Comparison of ENCODE assay signal across 10 cellular contexts in genomic region chr14:68144051-68144681, GRCh38.
A peak's percentile ranks its signal among the peaks of the same experiment; 100 is the strongest.
DNase-seq lines count a peak whose midpoint lies in the region; ATAC-seq, FAIRE-seq and TF ChIP-seq lines count a peak whose summit lies in the region.
"Had no signal": no experiment of that assay in that cellular context is flagged by ENCODE, and none has a peak within 500 bp of the region (broad histone marks: within the 10 kb centered on the region; RNA-seq: fewer than 3 reads in every experiment).

No MANE protein-coding gene starts in this region.

- H4K91ac ChIP-seq in IMR-90 (ENCODE audit: insufficient read depth, low read depth, low read length), result peak overlapping the region; percentile 25; the same call in 1 of the 2 replicates

- no TSS peak for BruUV-seq in IMR-90 (replicated peaks; lab: Mats Ljungman, UMichigan)
- no TSS peak for BruUV-seq in mammary epithelial cell (replicated peaks; lab: Mats Ljungman, UMichigan)
- no TSS peak for BruUV-seq in HepG2 (replicated peaks; lab: Mats Ljungman, UMichigan)

- no CpG with 5 or more reads among the region's 3 CpGs for WGBS in IMR-90 (ENCODE audit: extremely low coverage in 2 of 2, insufficient read length in 1 of 2), 2 experiments
- WGBS in mammary epithelial cell (ENCODE audit: low coverage, missing lambda C conversion rate), result 34% methylated on average over 3 of the region's 3 CpGs
- WGBS in HepG2 (ENCODE audit: low lambda C conversion rate), result 72% methylated on average over 3 of the region's 3 CpGs
- 64 to 80% (median 74%) methylated on average over 3 of the region's 3 CpGs for WGBS in stomach, 5 donors

- H4K20me1 ChIP-seq in IMR-90 (ENCODE audit: insufficient read depth, low read length), result no peaks in the 10 kb centered on the region
- no peaks in the 10 kb centered on the region for H4K20me1 ChIP-seq in mammary epithelial cell (ENCODE audit: insufficient read depth, low read length)
- no peaks in the 10 kb centered on the region for H4K20me1 ChIP-seq in HepG2 (ENCODE audit: insufficient read depth, low read length)

- no peak overlapping the region for H2AFZ ChIP-seq in IMR-90 (replicated peaks; ENCODE audit: low read length, poor library complexity)
- H2AFZ ChIP-seq in mammary epithelial cell (ENCODE audit: low read depth, low read length), result peak overlapping the region; percentile 71
- no peak overlapping the region for H2AFZ ChIP-seq in HepG2 (ENCODE audit: low read length)

- TF ChIP-seq POLR2A in IMR-90 (IDR thresholded peaks at IDR 0.05; ENCODE audit: low read depth, low read length) (no peak), HepG2 (IDR thresholded peaks at IDR 0.05; ENCODE audit: insufficient read depth in 1 of 2, low read depth in 2 of 2, low read length in 2 of 2) (no peak), stomach (IDR thresholded peaks at IDR 0.05) (no peak)

- FAIRE-seq in HepG2 (lab: Jason Lieb, UNC), result peak; percentile 54
- FAIRE-seq: TTC549 had no signal

- H2BK120ac ChIP-seq in IMR-90 (ENCODE audit: low read depth, low read length), result peak overlapping the region; percentile 35

- TF ChIP-seq RAD21 in IMR-90 (IDR thresholded peaks at IDR 0.05; ENCODE audit: low read length) (no peak), HepG2 (CRISPR knock-in tag; IDR thresholded peaks at IDR 0.05) (no peak)

- H3K56ac ChIP-seq in IMR-90 (ENCODE audit: extremely low read depth, insufficient read depth, low read length), result no peak overlapping the region

- 0 out of 2 replicates have a peak overlapping the region, but pooled peaks have one; percentile 53 for H3K4ac ChIP-seq in IMR-90 (ENCODE audit: low read depth, low read length)

- CTCF ChIA-PET in IMR-90 (lab: Yijun Ruan, JAX) (no interaction called here), mammary epithelial cell (lab: Charles Lee; ENCODE audit: low non-redundant PET) (no interaction called here), HepG2 (lab: Yijun Ruan, JAX; ENCODE audit: low intra/inter-chr PET ratio, low total read pairs) (no interaction called here)

- H3K9ac ChIP-seq in IMR-90 (ENCODE audit: low read depth, low read length) (no peak overlapping the region), mammary epithelial cell (ENCODE audit: insufficient read depth, low read length) (no peak overlapping the region), HepG2 (ENCODE audit: insufficient read depth, low read depth, low read length) (no peak overlapping the region)

- peaks cover 23% of the 10 kb centered on the region for H3K4me1 ChIP-seq in IMR-90 (ENCODE audit: control insufficient read depth, insufficient read depth, low read length)
- peaks cover 84% of the 10 kb centered on the region for H3K4me1 ChIP-seq in mammary epithelial cell (ENCODE audit: insufficient read depth, low read length)
- peaks cover 37% of the 10 kb centered on the region for H3K4me1 ChIP-seq in HepG2 (ENCODE audit: insufficient read depth, low read length)
- H3K4me1 ChIP-seq in stomach, result peaks cover 16 to 72% (median 60%) of the 10 kb centered on the region in 4 donors

- H3K9me1 ChIP-seq in IMR-90 (ENCODE audit: insufficient read depth, low read length), result peaks cover 11% of the 10 kb centered on the region

- POLR2A ChIA-PET in IMR-90 (lab: Charles Lee; ENCODE audit: unreplicated experiment) (no interaction called here), HepG2 (lab: Yijun Ruan, JAX) (interaction anchor here (1.1 kb wide), 1 partner anchor 29 kb away, joined by 4 read pairs; no protein-coding TSS in a partner anchor)

- H2BK15ac ChIP-seq in IMR-90 (ENCODE audit: low read depth, low read length), result peak overlapping the region; percentile 62; the same call in 2 of the 3 replicates

- TF ChIP-seq EP300 in HepG2 (IDR thresholded peaks at IDR 0.05; ENCODE audit: low read depth in 2 of 2, low read length in 2 of 2), result no peak
- TF ChIP-seq EP300 in HepG2 (CRISPR knock-in tag; IDR thresholded peaks at IDR 0.05; ENCODE audit: borderline replicate concordance), result no peak
- peak; percentile 68 for TF ChIP-seq EP300 in stomach (IDR thresholded peaks at IDR 0.05)

- H3K23ac ChIP-seq in IMR-90 (ENCODE audit: low read depth, low read length), result peak overlapping the region; percentile 31; the same call in 1 of the 2 replicates

- TF ChIP-seq CTCF in IMR-90 (conservative IDR thresholded peaks at IDR 0.05; ENCODE audit: low read depth, low read length) (no peak), mammary epithelial cell (conservative IDR thresholded peaks at IDR 0.05 in 1 of 2, IDR thresholded peaks at IDR 0.05 in 1 of 2; ENCODE audit: extremely low read depth in 1 of 2, insufficient read depth in 1 of 2, low read depth in 1 of 2, low read length in 2 of 2) (no peak), HepG2 (CRISPR knock-in tag; IDR thresholded peaks at IDR 0.05) (no peak), stomach (IDR thresholded peaks at IDR 0.05) (no peak)

- dilution Hi-C loops in IMR-90 (cut with HindIII; ENCODE audit: low sequenced_read_pairs, unreplicated experiment) (no loop called here), mammary epithelial cell (cut with HindIII; ENCODE audit: low sequenced_read_pairs) (no loop called here)

- no peaks in the 10 kb centered on the region for H3K36me3 ChIP-seq in IMR-90 (ENCODE audit: control insufficient read depth, insufficient read depth, low read length)
- H3K36me3 ChIP-seq in mammary epithelial cell (ENCODE audit: insufficient read depth, low read length), result no peaks in the 10 kb centered on the region
- H3K36me3 ChIP-seq in HepG2 (replicated peaks in 1 of 2; ENCODE audit: control insufficient read depth in 1 of 2, insufficient read depth in 2 of 2, low read length in 2 of 2), result no peaks in the 10 kb centered on the region
- no peaks in the 10 kb centered on the region for H3K36me3 ChIP-seq in stomach

- in situ Hi-C loops in IMR-90 (cut with MboI; ENCODE audit: low sequenced_read_pairs), result no loop called here
- in situ Hi-C loops in mammary epithelial cell (cut with MboI; ENCODE audit: low sequenced_read_pairs in 2 of 2), result no loop called here
- in situ Hi-C loops in HepG2 (cut with HindIII; ENCODE audit: extremely low pct_ligation_motif_present, low pct_unique_long_range_greater_than_20kb), result no loop called here

- H3K14ac ChIP-seq in IMR-90 (replicated peaks; ENCODE audit: low read depth, low read length), result peak overlapping the region; percentile 42; the same call in 1 of the 2 replicates

- H3K4me2 ChIP-seq in IMR-90 (ENCODE audit: low read depth, low read length), result no peak overlapping the region
- H3K4me2 ChIP-seq in mammary epithelial cell (ENCODE audit: insufficient read depth, low read depth, low read length), result no peak overlapping the region
- H3K4me2 ChIP-seq in HepG2 (ENCODE audit: low read depth, low read length), result peak overlapping the region; percentile 22; the same call in 1 of the 2 replicates

- H3K27ac ChIP-seq in IMR-90 (ENCODE audit: insufficient read depth, low read length) (no peak overlapping the region), mammary epithelial cell (ENCODE audit: insufficient read depth, low read depth, low read length) (peak overlapping the region; percentile 38), HepG2 (ENCODE audit: extremely low read length, insufficient read depth, low read length) (no peak overlapping the region), stomach (peak overlapping the region; percentile 46 to 84 (median 80))

- peak overlapping the region; percentile 11 to 32; a peak in 2 of 4 replicates for H4K8ac ChIP-seq in IMR-90 (ENCODE audit: low read depth in 2 of 2, low read length in 2 of 2)

- H2AK9ac ChIP-seq in IMR-90 (replicated peaks; ENCODE audit: low read depth, low read length, poor library complexity), result no peak overlapping the region

- no peak overlapping the region for H2BK5ac ChIP-seq in IMR-90 (ENCODE audit: low read depth, low read length, poor library complexity, severe bottlenecking)

- H2BK20ac ChIP-seq in IMR-90 (ENCODE audit: low read depth, low read length), result peak overlapping the region; percentile 79

- H3K4me3 ChIP-seq in IMR-90 (ENCODE audit: insufficient read depth, low read depth, low read length), result no peak overlapping the region
- H3K4me3 ChIP-seq in mammary epithelial cell (replicated peaks in 1 of 3; ENCODE audit: insufficient read depth in 1 of 3, low read depth in 2 of 3, low read length in 3 of 3), result no peak overlapping the region
- no peak overlapping the region for H3K4me3 ChIP-seq in HepG2 (replicated peaks in 1 of 3; ENCODE audit: insufficient read depth in 1 of 3, low read depth in 2 of 3, low read length in 3 of 3)
- no peak overlapping the region for H3K4me3 ChIP-seq in stomach

- no peak overlapping the region for H4K5ac ChIP-seq in IMR-90 (ENCODE audit: low read depth, low read length)

- H3K79me2 ChIP-seq in mammary epithelial cell (ENCODE audit: insufficient read depth, low read length) (no peaks in the 10 kb centered on the region), HepG2 (ENCODE audit: insufficient read depth, low read length) (no peaks in the 10 kb centered on the region)

- H3K27me3 ChIP-seq in IMR-90 (ENCODE audit: control insufficient read depth, insufficient read depth, low read length), result no peaks in the 10 kb centered on the region
- H3K27me3 ChIP-seq in mammary epithelial cell (ENCODE audit: insufficient read depth, low read length), result no peaks in the 10 kb centered on the region
- H3K27me3 ChIP-seq in HepG2 (ENCODE audit: control insufficient read depth in 1 of 2, insufficient read depth in 2 of 2, low read length in 2 of 2), result no peaks in the 10 kb centered on the region
- H3K27me3 ChIP-seq in stomach, result no peaks in the 10 kb centered on the region

- H3K79me1 ChIP-seq in IMR-90 (ENCODE audit: low read depth in 1 of 2, low read length in 2 of 2), result 0 out of 4 replicates have a peak, but pooled peaks cover 0 to 7% of the 10 kb centered on the region in 2 experiments

- no peak overlapping the region for H2AK5ac ChIP-seq in IMR-90 (ENCODE audit: low read depth, low read length)

- DNase-seq in IMR-90 (peak; percentile 11), mammary epithelial cell (peak; percentile 48), HepG2 (ENCODE audit: low spot score) (peak; percentile 44), stomach (no peak), NCI-H2196 (lab: John Stamatoyannopoulos, UW; ENCODE audit: unreplicated experiment) (no peak), midbrain (lab: John Stamatoyannopoulos, UW) (no peak)
- DNase-seq in activated CD4-positive, alpha-beta T cell treated with anti-CD3 and anti-CD28 coated beads for 4 hours, result no peak
- DNase-seq: stimulated activated CD4-positive, alpha-beta T cell treated with anti-CD3 and anti-CD28 coated beads, Interleukin-4, amount 100 ng/mL, for 24 hours had no signal

- H3K18ac ChIP-seq in IMR-90 (ENCODE audit: low read depth, low read length), result peak overlapping the region; percentile 2; the same call in 1 of the 2 replicates

- intact Hi-C loops in IMR-90 (cut with micrococcal nuclease), result loop anchor here (10.0 kb wide), 1 partner anchor 651 kb away; the partner anchor contains the start of gene ZFP36L1
- intact Hi-C loops in mammary epithelial cell (cut with micrococcal nuclease), result loop anchor here (5.0 to 10.0 kb wide), 4 partner anchors 403 to 801 kb away; no protein-coding TSS in a partner anchor
- intact Hi-C loops in HepG2 (cut with micrococcal nuclease; ENCODE audit: unreplicated experiment), result no loop called here
- intact Hi-C loops in stomach (cut with DNase I; ENCODE audit: low total_unique reads), result no loop called here

- ATAC-seq in IMR-90 (ENCODE audit: low read depth), result no peak
- peak; percentile 91 for ATAC-seq in HepG2
- ATAC-seq in GM19463 (IDR thresholded peaks at IDR 0.05; ENCODE audit: unreplicated experiment), result no peak

- H3K9me3 ChIP-seq in IMR-90 (ENCODE audit: control insufficient read depth, insufficient read depth, low read length), result no peaks in the 10 kb centered on the region; the same call in 1 of the 2 replicates
- no peaks in the 10 kb centered on the region for H3K9me3 ChIP-seq in mammary epithelial cell (replicated peaks; ENCODE audit: insufficient read depth, low read length)
- no peaks in the 10 kb centered on the region for H3K9me3 ChIP-seq in HepG2 (ENCODE audit: low read length)
- H3K9me3 ChIP-seq in stomach, result peaks cover 0 to 6% (median 0%) of the 10 kb centered on the region in 4 donors

Comparison
In these comparisons a context has a peak if more than half of its experiments do, and no peak if none do; other contexts are left out.
1. DNase-seq: peak in IMR-90 (single experiment), mammary epithelial cell (single experiment) and HepG2 (single experiment); none in stomach (single experiment), activated CD4-positive, alpha-beta T cell treated with anti-CD3 and anti-CD28 coated beads for 4 hours (0 of 2), NCI-H2196 (single experiment) and midbrain (single experiment).
2. H3K27ac ChIP-seq: peak in mammary epithelial cell (single experiment) and stomach (5 of 5); none in IMR-90 (single experiment) and HepG2 (single experiment).
3. intact Hi-C loops: an anchor here in IMR-90 (10.0 kb wide) and mammary epithelial cell (5.0 to 10.0 kb wide); none called in HepG2 and stomach.